In the genomic region with DNA sequence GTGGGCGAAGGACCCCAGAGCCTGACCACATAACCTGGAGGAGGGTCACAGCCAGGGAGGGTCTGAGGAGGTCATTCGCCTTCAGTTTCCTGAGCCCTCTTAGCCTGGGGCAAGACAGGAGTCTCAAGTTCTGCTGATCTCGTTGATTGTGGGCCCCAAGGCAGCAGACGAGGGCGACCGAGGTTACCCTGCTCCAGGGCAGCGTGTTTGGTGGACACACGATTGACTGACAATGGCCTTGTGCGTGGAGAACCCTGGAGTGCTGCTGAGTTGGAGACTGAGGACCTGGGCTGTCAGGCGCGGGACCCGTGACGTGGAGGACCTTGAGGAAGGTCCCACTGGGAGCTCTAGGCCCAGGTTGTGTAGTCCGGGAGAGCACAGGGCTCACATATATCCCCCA, we compare ENCODE assay signal across 23 cellular contexts. TPM values are rescaled to one million over a fixed set of nuclear protein-coding genes. Genes with fewer than 3 reads are reported as not detected.
A peak's percentile ranks its signal among the peaks of the same experiment; 100 is the strongest.
DNase-seq lines count a peak whose midpoint lies in the region; ATAC-seq and TF ChIP-seq lines count a peak whose summit lies in the region.
"Had no signal": no experiment of that assay in that cellular context is flagged by ENCODE, and none has a peak within 500 bp of the region (broad histone marks: within the 10 kb centered on the region; RNA-seq: fewer than 3 reads in every experiment).

No MANE protein-coding gene starts in this region.

- H3K4me3 ChIP-seq in left ventricle myocardium inferior (no peak overlapping the region), psoas muscle (no peak overlapping the region)
- H3K4me3 ChIP-seq: MG63, SK-N-MC had no signal

- 71 to 83% (median 80%) methylated on average over 14 of the region's 14 CpGs for WGBS in psoas muscle, 3 donors

- no peak for ATAC-seq in Right ventricle myocardium superior (ENCODE audit: poor library complexity)
- no peak for ATAC-seq in psoas muscle
- no peak for ATAC-seq in GM21717 (IDR thresholded peaks at IDR 0.05; ENCODE audit: unreplicated experiment)
- ATAC-seq: Panc1 had no signal

- H3K4me1 Mint-ChIP-seq in nephron progenitor cell = peaks cover 16% of the 10 kb centered on the region

- TF ChIP-seq CTCF in left ventricle myocardium inferior (IDR thresholded peaks at IDR 0.05; ENCODE audit: borderline replicate concordance) = no peak
- TF ChIP-seq CTCF in nephron progenitor cell (IDR thresholded peaks at IDR 0.05) = no peak
- TF ChIP-seq CTCF in psoas muscle (IDR thresholded peaks at IDR 0.05) = no peak

- H3K27ac Mint-ChIP-seq in nephron progenitor cell = peak overlapping the region; percentile 44

- H3K4me1 ChIP-seq in left ventricle myocardium inferior (peaks cover 72% of the 10 kb centered on the region), psoas muscle (peaks cover 42% of the 10 kb centered on the region)
- H3K4me1 ChIP-seq: BE2C had no signal

- no peak overlapping the region for H3K4me3 Mint-ChIP-seq in nephron progenitor cell

- H3K27me3 ChIP-seq in left ventricle myocardium inferior (ENCODE audit: low read depth) (no peaks in the 10 kb centered on the region), psoas muscle (ENCODE audit: insufficient read depth in 3 of 3, low read length in 2 of 3) (no peaks in the 10 kb centered on the region)
- H3K27me3 ChIP-seq: BE2C, MG63 had no signal

- intact Hi-C loops in left ventricle myocardium inferior (cut with micrococcal nuclease) = loop anchor here (5.0 kb wide), 1 partner anchor 44 kb away; no protein-coding TSS in a partner anchor
- intact Hi-C loops in Right ventricle myocardium superior (cut with DNase I) = no loop called here
- intact Hi-C loops in psoas muscle (cut with DNase I) = loop anchor here in 1 of 2 donors (2.0 kb wide), 1 partner anchor 43 kb away; no protein-coding TSS in a partner anchor

- peaks cover 7% of the 10 kb centered on the region for H3K27me3 Mint-ChIP-seq in nephron progenitor cell (ENCODE audit: low read depth, poor library complexity)

- H3K36me3 ChIP-seq in left ventricle myocardium inferior (no peaks in the 10 kb centered on the region), psoas muscle (ENCODE audit: insufficient read depth in 1 of 2, low read depth in 1 of 2) (peaks cover 0 to 18% of the 10 kb centered on the region in 2 donors)
- H3K36me3 ChIP-seq: BE2C, MG63 had no signal

- H3K9me3 Mint-ChIP-seq in nephron progenitor cell = no peaks in the 10 kb centered on the region

- DNase-seq in left ventricle myocardium inferior = no peak
- no peak for DNase-seq in Right ventricle myocardium superior
- no peak for DNase-seq in nephron progenitor cell
- no peak for DNase-seq in psoas muscle
- no peak for DNase-seq in DMS114 treated with DMSO at 0.1 percent for 48 hours (lab: John Stamatoyannopoulos, UW; ENCODE audit: unreplicated experiment)
- DNase-seq in OCI-M1 (lab: John Stamatoyannopoulos, UW) = no peak
- DNase-seq in stimulated activated CD4-positive, alpha-beta T cell treated with anti-CD3 and anti-CD28 coated beads, Interleukin-4, amount 100 ng/mL, for 24 hours = no peak
- DNase-seq: 8988T, ACHN, BE2C, Calu3, H7, KG1, MG63, NCI-H1105 treated with DMSO at 0.1 percent for 48 hours, NCI-H2029 treated with DMSO at 0.1 percent for 48 hours, NCI-H2227 treated with DMSO at 0.1 percent for 48 hours, NCI-H510A, SHP77 treated with DMSO at 0.1 percent for 48 hours had no signal

- H3K36me3 Mint-ChIP-seq in nephron progenitor cell (ENCODE audit: low read depth) = no peaks in the 10 kb centered on the region

- H3K9me3 ChIP-seq in left ventricle myocardium inferior (replicated peaks) = no peaks in the 10 kb centered on the region
- H3K9me3 ChIP-seq in psoas muscle = no peaks in the 10 kb centered on the region
- H3K9me3 ChIP-seq: BE2C, MG63 had no signal

- H3K27ac ChIP-seq in left ventricle myocardium inferior (replicated peaks) (peak overlapping the region; percentile 91), psoas muscle (peak overlapping the region; percentile 11)
- H3K27ac ChIP-seq: RWPE1, SK-N-MC had no signal

RNA-seq across cellular contexts. Expression of a gene that starts 52.9 kb away (rescaled TPM):
- total RNA-seq in left ventricle myocardium inferior (48.2 TPM), Right ventricle myocardium superior (45.8 TPM), psoas muscle (100 to 1,000 TPM; 109 to 208 (median 118) TPM)
- polyA plus RNA-seq in psoas muscle = 10 to 100 TPM; 38.3 to 67.1 (median 55.8) TPM
